In genomic region chr11:75100314-75100713, GRCh38 we compare ENCODE assay signal across 9 cellular contexts. TPM values are rescaled to one million over a fixed set of nuclear protein-coding genes. Genes with fewer than 3 reads are reported as not detected.
DNase-seq lines count a peak whose midpoint lies in the region; ATAC-seq, FAIRE-seq and TF ChIP-seq lines count a peak whose summit lies in the region.
"Had no signal": no experiment of that assay in that cellular context is flagged by ENCODE, and none has a peak within 500 bp of the region (broad histone marks: within the 10 kb centered on the region; RNA-seq: fewer than 3 reads in every experiment).

No MANE protein-coding gene starts in this region.

- intact Hi-C loops in vagina (cut with DNase I): no loop called here

- H3K4me2 ChIP-seq in GM23248 (ENCODE audit: unreplicated experiment): no peak overlapping the region

- no peak overlapping the region for H3K27ac ChIP-seq in GM23248
- H3K27ac ChIP-seq in vagina: no peak overlapping the region

- no peak for FAIRE-seq in urothelium cell line (lab: Jason Lieb, UNC)

- H3K4me3 ChIP-seq in GM23248 (no peak overlapping the region), fibroblast of mammary gland (ENCODE audit: control insufficient read depth, low read depth, low read length) (no peak overlapping the region), vagina (no peak overlapping the region)
- H3K4me3 ChIP-seq: lung had no signal

- TF ChIP-seq CTCF in fibroblast of mammary gland (conservative IDR thresholded peaks at IDR 0.05; ENCODE audit: control insufficient read depth, insufficient read depth, low read depth, low read length) (no peak), vagina (IDR thresholded peaks at IDR 0.05) (no peak)

- peaks cover 13% of the 10 kb centered on the region; the same call in 1 of the 2 replicates for H3K4me1 ChIP-seq in GM23248 (ENCODE audit: insufficient read depth)
- no peaks in the 10 kb centered on the region for H3K4me1 ChIP-seq in vagina

- H3K4me1 Mint-ChIP-seq in immature natural killer cell: no peaks in the 10 kb centered on the region

- H4K20me1 ChIP-seq in GM23248 (ENCODE audit: insufficient read depth): no peaks in the 10 kb centered on the region

- no peaks in the 10 kb centered on the region for H3K36me3 Mint-ChIP-seq in immature natural killer cell

- DNase-seq in GM23248: peak; percentile 63
- DNase-seq in LHCN-M2 (ENCODE audit: low read depth): peak; percentile 62
- DNase-seq in fibroblast of mammary gland (ENCODE audit: low read depth): peak; percentile 77
- DNase-seq in NCI-H2227 treated with DMSO at 0.1 percent for 48 hours (lab: John Stamatoyannopoulos, UW): no peak
- DNase-seq in vagina (ENCODE audit: extremely low spot score in 2 of 2): no peak
- DNase-seq in urothelium cell line (ENCODE audit: low spot score): no peak
- DNase-seq in immature natural killer cell: no peak

- H3K9me3 Mint-ChIP-seq in immature natural killer cell: peaks cover 0 to 1% (median 0%) of the 10 kb centered on the region in 6 donors

- no peaks in the 10 kb centered on the region for H3F3A ChIP-seq in GM23248 (ENCODE audit: insufficient read depth)

- H3K27me3 Mint-ChIP-seq in immature natural killer cell (ENCODE audit: low read depth in 3 of 3): peaks cover 3 to 4% (median 4%) of the 10 kb centered on the region in 3 donors

- no peak overlapping the region for H3K27ac Mint-ChIP-seq in immature natural killer cell

- H3K9me2 ChIP-seq in GM23248 (ENCODE audit: insufficient read depth): no peaks in the 10 kb centered on the region

- TF ChIP-seq POLR2A in vagina (IDR thresholded peaks at IDR 0.05): no peak

- H2AFZ ChIP-seq in GM23248: no peak overlapping the region

- in situ Hi-C loops in GM23248 (cut with MboI): no loop called here

- no peaks in the 10 kb centered on the region for H3K79me2 ChIP-seq in GM23248 (ENCODE audit: insufficient read depth)

- H3K9me3 ChIP-seq in GM23248 (ENCODE audit: low read depth): no peaks in the 10 kb centered on the region
- no peaks in the 10 kb centered on the region for H3K9me3 ChIP-seq in vagina

- H3K36me3 ChIP-seq in GM23248 (ENCODE audit: low read depth) (no peaks in the 10 kb centered on the region), vagina (no peaks in the 10 kb centered on the region)

- no peak overlapping the region for H3K9ac ChIP-seq in GM23248

- H3K27me3 ChIP-seq in GM23248 (replicated peaks; ENCODE audit: insufficient read depth) (peaks cover 45% of the 10 kb centered on the region), vagina (no peaks in the 10 kb centered on the region)

- peak; percentile 98 for ATAC-seq in GM18511 (IDR thresholded peaks at IDR 0.05; ENCODE audit: unreplicated experiment)

- no peak overlapping the region for H3K4me3 Mint-ChIP-seq in immature natural killer cell

- WGBS in GM23248 (ENCODE audit: low coverage in 1 of 2, low lambda C conversion rate in 2 of 2, missing lambda C conversion rate in 2 of 2), 2 experiments: 0 to 6% methylated on average over 3 of the region's 3 CpGs

RNA-seq across cellular contexts. Expression of gene OR2AT4, which starts 3.6 kb away (rescaled TPM):
- total RNA-seq in GM23248 (2014; rRNA removed; shearing (Covaris generic)): not detected in 2 replicates
- polyA plus RNA-seq in GM23248 (2016; fragmentation: Nextera tagmentation; extraction: Ambion mirVana) (not detected in 2 replicates), immature natural killer cell (not detected)
- total RNA-seq in LHCN-M2 (2014; rRNA removed) (not detected in 2 replicates), vagina (not detected)
- not detected for polyA plus RNA-seq in LHCN-M2 (2012)
- total RNA-seq: lung had no signal
- polyA plus RNA-seq: lung had no signal

RNA-seq across cellular contexts. Expression of gene SLCO2B1, which starts 50.6 kb away (rescaled TPM):
- not detected in 2 replicates for total RNA-seq in GM23248 (2014; rRNA removed; shearing (Covaris generic))
- polyA plus RNA-seq in GM23248 (2016; fragmentation: Nextera tagmentation; extraction: Ambion mirVana): not detected in 2 replicates
- total RNA-seq in LHCN-M2 (2014; rRNA removed): not detected in 2 replicates
- polyA plus RNA-seq in LHCN-M2 (2012): 0.36 TPM
- 55.5 TPM for total RNA-seq in vagina
- polyA plus RNA-seq in immature natural killer cell: not detected

Comparison
In these comparisons a context has a peak if more than half of its experiments do, and no peak if none do; other contexts are left out.
1. DNase-seq: peak in GM23248 (single experiment), LHCN-M2 (single experiment) and fibroblast of mammary gland (single experiment); none in NCI-H2227 treated with DMSO at 0.1 percent for 48 hours (single experiment), vagina (0 of 2), urothelium cell line (single experiment) and immature natural killer cell (0 of 3).
2. RNA of gene SLCO2B1, which starts 50.6 kb away (total RNA-seq): 55.5 TPM in vagina (single experiment); not detected in GM23248 and not detected in LHCN-M2; every median in the first group is over 10 times any median in the second.